In genomic region chr12:53750812-53751335, GRCh38 we compare ENCODE assay signal across 1 cellular context.
A peak's percentile ranks its signal among the peaks of the same experiment; 100 is the strongest.
TF ChIP-seq lines count a peak whose summit lies in the region.

No MANE protein-coding gene starts in this region.

TF ChIP-seq in endothelial cell of umbilical vein, 7 proteins besides CTCF, POLR2A, EP300 and RAD21:
- TF ChIP-seq GATA2 (IDR thresholded peaks at IDR 0.05; ENCODE audit: insufficient read depth, insufficient read length, low read depth, low read length) = no peak
- peak; percentile 77 for TF ChIP-seq EZH2 (IDR thresholded peaks at IDR 0.05; ENCODE audit: borderline replicate concordance, low read depth, low read length, severe bottlenecking)
TF ChIP-seq in endothelial cell of umbilical vein: peak in this region for 1.
